ENCODE assay signal across 32 cellular contexts in the genomic region with DNA sequence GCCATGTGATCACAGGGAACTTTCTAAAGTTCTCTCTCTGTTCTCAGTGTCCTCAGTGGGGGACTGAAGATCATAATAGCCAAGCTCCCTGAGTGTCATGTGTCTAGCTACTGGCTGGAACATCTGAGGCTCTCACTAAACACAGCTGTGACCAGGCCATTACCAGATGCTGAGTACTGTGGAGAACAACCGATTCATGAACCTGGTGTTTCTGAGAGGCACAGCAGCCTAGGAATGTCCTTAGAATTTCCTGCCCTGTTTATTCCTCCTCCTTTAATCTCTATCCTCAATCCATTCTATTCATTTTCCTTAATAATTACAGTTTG.
A peak's percentile ranks its signal among the peaks of the same experiment; 100 is the strongest.
DNase-seq lines count a peak whose midpoint lies in the region; ATAC-seq, FAIRE-seq and TF ChIP-seq lines count a peak whose summit lies in the region.
"Had no signal": no experiment of that assay in that cellular context is flagged by ENCODE, and none has a peak within 500 bp of the region (broad histone marks: within the 10 kb centered on the region; RNA-seq: fewer than 3 reads in every experiment).

No MANE protein-coding gene starts in this region.

- H3K27me3 ChIP-seq in keratinocyte (ENCODE audit: control insufficient read depth, extremely low read depth, insufficient read depth, low read length) = no peaks in the 10 kb centered on the region
- H3K27me3 ChIP-seq: ascending aorta had no signal

- H3K4me3 ChIP-seq in choroid plexus epithelial cell (ENCODE audit: low read depth, low read length) = no peak overlapping the region
- peak overlapping the region in 1 of 3 experiments; percentile 12 for H3K4me3 ChIP-seq in keratinocyte (ENCODE audit: control insufficient read depth in 2 of 3, extremely low read depth in 1 of 3, insufficient read depth in 2 of 3, low read depth in 1 of 3, low read length in 3 of 3)
- H3K4me3 ChIP-seq: ascending aorta, GM23338 had no signal

- no peaks in the 10 kb centered on the region for H3K9me3 Mint-ChIP-seq in stimulated activated memory B cell treated with anti-CD40 and anti-IgM and Interleukin-4, amounts not matched to agents 10 μg/mL and 1 μg/mL and 100 μg/mL, for 72 hours
- H3K9me3 Mint-ChIP-seq in T-helper 2 cell treated with Interferon-gamma antibody and Interleukin-4, amounts not matched to agents 5 μg/mL and 100 μg/mL, for 36 hours = no peaks in the 10 kb centered on the region
- H3K9me3 Mint-ChIP-seq: activated naive CD4-positive, alpha-beta T cell treated with anti-CD3 and anti-CD28 coated beads, Interleukin-2, amount 50 U/mL, for 24 hours; activated T-helper 1 cell treated with anti-CD3 and anti-CD28 coated beads, Interleukin-12 subunit alpha, Interleukin-12 subunit beta, Interleukin-2, Interleukin-4 antibody, amounts not matched to agents 30 ng/mL and 10 ng/mL and 1 ng/mL, durations not matched to agents 14 hours and 24 hours and 36 hours; GM23338; mesothelial cell of epicardium; natural killer cell treated with Interleukin-12 subunit alpha and Interleukin-12 subunit beta and Interleukin-15 and Interleukin-18, amount 100 ng/mL, for 72 hours; type B pancreatic cell had no signal

- no peaks in the 10 kb centered on the region for H3K36me3 ChIP-seq in keratinocyte (ENCODE audit: control insufficient read depth in 2 of 2, extremely low read depth in 1 of 2, insufficient read depth in 2 of 2, low read length in 2 of 2)
- H3K36me3 ChIP-seq: ascending aorta, BE2C had no signal

- H3K27ac ChIP-seq in keratinocyte (ENCODE audit: control insufficient read depth, insufficient read depth, low read length) = no peak overlapping the region

- no peaks in the 10 kb centered on the region for H3K79me2 ChIP-seq in keratinocyte (ENCODE audit: control insufficient read depth, insufficient read depth, low read length)

- H3K4me3 Mint-ChIP-seq in stimulated activated memory B cell treated with anti-CD40 and anti-IgM and Interleukin-4, amounts not matched to agents 10 μg/mL and 1 μg/mL and 100 μg/mL, for 72 hours = no peak overlapping the region
- no peak overlapping the region for H3K4me3 Mint-ChIP-seq in T-helper 2 cell treated with Interferon-gamma antibody and Interleukin-4, amounts not matched to agents 5 μg/mL and 100 μg/mL, for 36 hours
- H3K4me3 Mint-ChIP-seq: activated naive CD4-positive, alpha-beta T cell treated with anti-CD3 and anti-CD28 coated beads, Interleukin-2, amount 50 U/mL, for 24 hours; activated T-helper 1 cell treated with anti-CD3 and anti-CD28 coated beads, Interleukin-12 subunit alpha, Interleukin-12 subunit beta, Interleukin-2, Interleukin-4 antibody, amounts not matched to agents 30 ng/mL and 10 ng/mL and 1 ng/mL, durations not matched to agents 14 hours and 24 hours and 36 hours; GM23338; mesothelial cell of epicardium; natural killer cell treated with Interleukin-12 subunit alpha and Interleukin-12 subunit beta and Interleukin-15 and Interleukin-18, amount 100 ng/mL, for 72 hours; T-helper 17 cell; type B pancreatic cell had no signal

- H4K20me1 ChIP-seq in keratinocyte (ENCODE audit: control insufficient read depth, extremely low read depth, insufficient read depth, low read length) = no peaks in the 10 kb centered on the region

- H3K27ac Mint-ChIP-seq in stimulated activated memory B cell treated with anti-CD40 and anti-IgM and Interleukin-4, amounts not matched to agents 10 μg/mL and 1 μg/mL and 100 μg/mL, for 72 hours = no peak overlapping the region
- no peak overlapping the region for H3K27ac Mint-ChIP-seq in T-helper 2 cell treated with Interferon-gamma antibody and Interleukin-4, amounts not matched to agents 5 μg/mL and 100 μg/mL, for 36 hours
- H3K27ac Mint-ChIP-seq: activated naive CD4-positive, alpha-beta T cell treated with anti-CD3 and anti-CD28 coated beads, Interleukin-2, amount 50 U/mL, for 24 hours; activated T-helper 1 cell treated with anti-CD3 and anti-CD28 coated beads, Interleukin-12 subunit alpha, Interleukin-12 subunit beta, Interleukin-2, Interleukin-4 antibody, amounts not matched to agents 30 ng/mL and 10 ng/mL and 1 ng/mL, durations not matched to agents 14 hours and 24 hours and 36 hours; GM23338; mesothelial cell of epicardium; natural killer cell treated with Interleukin-12 subunit alpha and Interleukin-12 subunit beta and Interleukin-15 and Interleukin-18, amount 100 ng/mL, for 72 hours; T-helper 17 cell; type B pancreatic cell had no signal

- dilution Hi-C loops in keratinocyte (cut with MboI; ENCODE audit: extremely low pct_ligation_motif_present, low sequenced_read_pairs) = no loop called here

- no peak for FAIRE-seq in keratinocyte (lab: Jason Lieb, UNC)
- FAIRE-seq: GM12891, GM19239 had no signal

- H3K4me1 ChIP-seq in keratinocyte (ENCODE audit: control insufficient read depth, extremely low read depth, insufficient read depth, low read length) = peaks cover 18% of the 10 kb centered on the region
- H3K4me1 ChIP-seq: BE2C had no signal

- no peaks in the 10 kb centered on the region for H3K4me1 Mint-ChIP-seq in stimulated activated memory B cell treated with anti-CD40 and anti-IgM and Interleukin-4, amounts not matched to agents 10 μg/mL and 1 μg/mL and 100 μg/mL, for 72 hours
- no peaks in the 10 kb centered on the region for H3K4me1 Mint-ChIP-seq in T-helper 2 cell treated with Interferon-gamma antibody and Interleukin-4, amounts not matched to agents 5 μg/mL and 100 μg/mL, for 36 hours (ENCODE audit: low read depth)
- H3K4me1 Mint-ChIP-seq: activated naive CD4-positive, alpha-beta T cell treated with anti-CD3 and anti-CD28 coated beads, Interleukin-2, amount 50 U/mL, for 24 hours; GM23338; T-helper 17 cell had no signal

- no peaks in the 10 kb centered on the region for H3K9me1 ChIP-seq in keratinocyte (ENCODE audit: control insufficient read depth, extremely low read depth, insufficient read depth, low read length)

- peak overlapping the region; percentile 80 for H2AFZ ChIP-seq in keratinocyte (ENCODE audit: control insufficient read depth, low read length)
- H2AFZ ChIP-seq: GM23338 had no signal

- peak; percentile 27 for ATAC-seq in stimulated activated memory B cell treated with anti-CD40 and anti-IgM and Interleukin-4, amounts not matched to agents 10 μg/mL and 1 μg/mL and 100 μg/mL, for 72 hours
- ATAC-seq: esophagus mucosa; GM23338; left colon; natural killer cell treated with Interleukin-12 subunit alpha and Interleukin-12 subunit beta and Interleukin-15 and Interleukin-18, amount 100 ng/mL, for 72 hours; T-helper 17 cell had no signal

- TF ChIP-seq CTCF in choroid plexus epithelial cell (conservative IDR thresholded peaks at IDR 0.05; ENCODE audit: low read depth, low read length) (no peak), keratinocyte (optimal IDR thresholded peaks at IDR 0.05 in 1 of 3, IDR thresholded peaks at IDR 0.05 in 1 of 3, conservative IDR thresholded peaks at IDR 0.05 in 1 of 3; ENCODE audit: extremely low read depth in 1 of 3, insufficient read depth in 2 of 3, low read length in 3 of 3) (no peak)

- peak overlapping the region; percentile 47 for H3K4me2 ChIP-seq in keratinocyte (ENCODE audit: control insufficient read depth, extremely low read depth, insufficient read depth, low read depth, low read length)
- H3K4me2 ChIP-seq: GM23338 had no signal

- DNase-seq in NCI-H2171 treated with DMSO at 0.1 percent for 48 hours (lab: John Stamatoyannopoulos, UW) (peak; percentile 76), NCI-H2171 (lab: John Stamatoyannopoulos, UW) (no peak), choroid plexus epithelial cell (ENCODE audit: low read depth) (peak; percentile 67), keratinocyte (ENCODE audit: low read depth, low spot score) (no peak), foreskin melanocyte (no peak)
- DNase-seq in T-helper 2 cell treated with Interferon-gamma antibody and Interleukin-4, amounts not matched to agents 5 μg/mL and 100 μg/mL, for 36 hours (ENCODE audit: low spot score) = no peak
- no peak for DNase-seq in stimulated activated CD4-positive, alpha-beta T cell treated with anti-CD3 and anti-CD28 coated beads, Interleukin-2, amount 100 ng/mL, for 48 hours
- DNase-seq: 8988T; activated CD4-positive, alpha-beta T cell treated with anti-CD3 and anti-CD28 coated beads for 48 hours; BE2C; cerebellar nuclear complex; DND-41; effector CD8-positive, alpha-beta T cell; glutamatergic neuron; left colon; NCI-H2081 treated with DMSO at 0.1 percent for 48 hours; NCI-H446 treated with DMSO at 0.1 percent for 48 hours; posterior cingulate gyrus; stimulated activated CD4-positive, alpha-beta T cell treated with anti-CD3 and anti-CD28 coated beads, Interleukin-2, amount 100 ng/mL, for 24 hours; stimulated activated naive CD4-positive, alpha-beta T cell; T-helper 17 cell had no signal

- no peak overlapping the region for H3K9ac ChIP-seq in keratinocyte (ENCODE audit: control insufficient read depth, extremely low read depth, insufficient read depth, low read length)

- no peaks in the 10 kb centered on the region for H3K36me3 Mint-ChIP-seq in stimulated activated memory B cell treated with anti-CD40 and anti-IgM and Interleukin-4, amounts not matched to agents 10 μg/mL and 1 μg/mL and 100 μg/mL, for 72 hours
- H3K36me3 Mint-ChIP-seq in T-helper 2 cell treated with Interferon-gamma antibody and Interleukin-4, amounts not matched to agents 5 μg/mL and 100 μg/mL, for 36 hours (ENCODE audit: low read depth) = no peaks in the 10 kb centered on the region
- H3K36me3 Mint-ChIP-seq: mesothelial cell of epicardium; natural killer cell treated with Interleukin-12 subunit alpha and Interleukin-12 subunit beta and Interleukin-15 and Interleukin-18, amount 100 ng/mL, for 72 hours; type B pancreatic cell had no signal

- no peaks in the 10 kb centered on the region for H3K9me3 ChIP-seq in keratinocyte (ENCODE audit: control insufficient read depth, low read depth, low read length)
- H3K9me3 ChIP-seq: ascending aorta, BE2C had no signal

- peaks cover 20% of the 10 kb centered on the region for H3K27me3 Mint-ChIP-seq in stimulated activated memory B cell treated with anti-CD40 and anti-IgM and Interleukin-4, amounts not matched to agents 10 μg/mL and 1 μg/mL and 100 μg/mL, for 72 hours
- peaks cover 3% of the 10 kb centered on the region for H3K27me3 Mint-ChIP-seq in T-helper 2 cell treated with Interferon-gamma antibody and Interleukin-4, amounts not matched to agents 5 μg/mL and 100 μg/mL, for 36 hours (ENCODE audit: low read depth)
- H3K27me3 Mint-ChIP-seq: activated naive CD4-positive, alpha-beta T cell treated with anti-CD3 and anti-CD28 coated beads, Interleukin-2, amount 50 U/mL, for 24 hours; T-helper 17 cell; type B pancreatic cell had no signal

Comparison
In these comparisons a context has a peak if more than half of its experiments do, and no peak if none do; other contexts are left out.
1. DNase-seq: peak in NCI-H2171 treated with DMSO at 0.1 percent for 48 hours (single experiment) and choroid plexus epithelial cell (single experiment); none in NCI-H2171 (single experiment), keratinocyte (single experiment), T-helper 2 cell treated with Interferon-gamma antibody and Interleukin-4, amounts not matched to agents 5 μg/mL and 100 μg/mL, for 36 hours (single experiment), foreskin melanocyte (single experiment) and stimulated activated CD4-positive, alpha-beta T cell treated with anti-CD3 and anti-CD28 coated beads, Interleukin-2, amount 100 ng/mL, for 48 hours (0 of 2).